In the genomic region with DNA sequence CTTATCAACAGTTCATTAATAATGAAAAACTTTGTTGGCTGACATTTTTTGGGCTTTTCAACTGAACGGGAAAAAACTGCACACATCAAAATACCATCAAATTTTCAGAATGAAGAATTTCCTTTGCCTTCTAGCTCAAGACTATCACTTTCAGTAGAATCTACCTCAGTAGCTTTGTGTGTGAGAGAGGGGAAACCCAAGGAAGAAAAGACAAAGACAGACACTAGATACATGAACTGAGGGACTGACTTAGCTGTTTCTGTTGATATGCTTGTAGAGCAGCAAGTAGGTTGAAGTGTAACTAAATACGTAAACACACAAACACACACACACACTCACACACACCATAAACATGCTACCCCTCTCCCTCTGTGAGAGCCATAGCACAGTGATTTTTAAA, we compare ENCODE assay signal across 1 cellular context.
TF ChIP-seq lines count a peak whose summit lies in the region.

No MANE protein-coding gene starts in this region.

TF ChIP-seq in SK-N-SH, 30 proteins besides CTCF, POLR2A, EP300 and RAD21:
- TF ChIP-seq, protein P1, sequence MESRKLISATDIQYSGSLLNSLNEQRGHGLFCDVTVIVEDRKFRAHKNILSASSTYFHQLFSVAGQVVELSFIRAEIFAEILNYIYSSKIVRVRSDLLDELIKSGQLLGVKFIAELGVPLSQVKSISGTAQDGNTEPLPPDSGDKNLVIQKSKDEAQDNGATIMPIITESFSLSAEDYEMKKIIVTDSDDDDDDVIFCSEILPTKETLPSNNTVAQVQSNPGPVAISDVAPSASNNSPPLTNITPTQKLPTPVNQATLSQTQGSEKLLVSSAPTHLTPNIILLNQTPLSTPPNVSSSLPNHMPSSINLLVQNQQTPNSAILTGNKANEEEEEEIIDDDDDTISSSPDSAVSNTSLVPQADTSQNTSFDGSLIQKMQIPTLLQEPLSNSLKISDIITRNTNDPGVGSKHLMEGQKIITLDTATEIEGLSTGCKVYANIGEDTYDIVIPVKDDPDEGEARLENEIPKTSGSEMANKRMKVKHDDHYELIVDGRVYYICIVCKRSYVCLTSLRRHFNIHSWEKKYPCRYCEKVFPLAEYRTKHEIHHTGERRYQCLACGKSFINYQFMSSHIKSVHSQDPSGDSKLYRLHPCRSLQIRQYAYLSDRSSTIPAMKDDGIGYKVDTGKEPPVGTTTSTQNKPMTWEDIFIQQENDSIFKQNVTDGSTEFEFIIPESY (IDR thresholded peaks at IDR 0.05; ENCODE audit: borderline replicate concordance, low read depth) = no peak
- TF ChIP-seq, protein P2, sequence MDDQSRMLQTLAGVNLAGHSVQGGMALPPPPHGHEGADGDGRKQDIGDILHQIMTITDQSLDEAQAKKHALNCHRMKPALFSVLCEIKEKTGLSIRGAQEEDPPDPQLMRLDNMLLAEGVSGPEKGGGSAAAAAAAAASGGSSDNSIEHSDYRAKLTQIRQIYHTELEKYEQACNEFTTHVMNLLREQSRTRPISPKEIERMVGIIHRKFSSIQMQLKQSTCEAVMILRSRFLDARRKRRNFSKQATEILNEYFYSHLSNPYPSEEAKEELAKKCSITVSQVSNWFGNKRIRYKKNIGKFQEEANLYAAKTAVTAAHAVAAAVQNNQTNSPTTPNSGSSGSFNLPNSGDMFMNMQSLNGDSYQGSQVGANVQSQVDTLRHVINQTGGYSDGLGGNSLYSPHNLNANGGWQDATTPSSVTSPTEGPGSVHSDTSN (IDR thresholded peaks at IDR 0.05) = no peak
- TF ChIP-seq, protein P3, sequence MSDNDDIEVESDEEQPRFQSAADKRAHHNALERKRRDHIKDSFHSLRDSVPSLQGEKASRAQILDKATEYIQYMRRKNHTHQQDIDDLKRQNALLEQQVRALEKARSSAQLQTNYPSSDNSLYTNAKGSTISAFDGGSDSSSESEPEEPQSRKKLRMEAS (IDR thresholded peaks at IDR 0.05; ENCODE audit: low read depth) = no peak
- no peak for TF ChIP-seq GABPA (IDR thresholded peaks at IDR 0.05; ENCODE audit: low read depth)
- TF ChIP-seq, protein P4, sequence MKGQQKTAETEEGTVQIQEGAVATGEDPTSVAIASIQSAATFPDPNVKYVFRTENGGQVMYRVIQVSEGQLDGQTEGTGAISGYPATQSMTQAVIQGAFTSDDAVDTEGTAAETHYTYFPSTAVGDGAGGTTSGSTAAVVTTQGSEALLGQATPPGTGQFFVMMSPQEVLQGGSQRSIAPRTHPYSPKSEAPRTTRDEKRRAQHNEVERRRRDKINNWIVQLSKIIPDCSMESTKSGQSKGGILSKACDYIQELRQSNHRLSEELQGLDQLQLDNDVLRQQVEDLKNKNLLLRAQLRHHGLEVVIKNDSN (IDR thresholded peaks at IDR 0.05; ENCODE audit: borderline replicate concordance, low read depth) = no peak
